21 cellular contexts compared by ENCODE assay signal in the genomic region with DNA sequence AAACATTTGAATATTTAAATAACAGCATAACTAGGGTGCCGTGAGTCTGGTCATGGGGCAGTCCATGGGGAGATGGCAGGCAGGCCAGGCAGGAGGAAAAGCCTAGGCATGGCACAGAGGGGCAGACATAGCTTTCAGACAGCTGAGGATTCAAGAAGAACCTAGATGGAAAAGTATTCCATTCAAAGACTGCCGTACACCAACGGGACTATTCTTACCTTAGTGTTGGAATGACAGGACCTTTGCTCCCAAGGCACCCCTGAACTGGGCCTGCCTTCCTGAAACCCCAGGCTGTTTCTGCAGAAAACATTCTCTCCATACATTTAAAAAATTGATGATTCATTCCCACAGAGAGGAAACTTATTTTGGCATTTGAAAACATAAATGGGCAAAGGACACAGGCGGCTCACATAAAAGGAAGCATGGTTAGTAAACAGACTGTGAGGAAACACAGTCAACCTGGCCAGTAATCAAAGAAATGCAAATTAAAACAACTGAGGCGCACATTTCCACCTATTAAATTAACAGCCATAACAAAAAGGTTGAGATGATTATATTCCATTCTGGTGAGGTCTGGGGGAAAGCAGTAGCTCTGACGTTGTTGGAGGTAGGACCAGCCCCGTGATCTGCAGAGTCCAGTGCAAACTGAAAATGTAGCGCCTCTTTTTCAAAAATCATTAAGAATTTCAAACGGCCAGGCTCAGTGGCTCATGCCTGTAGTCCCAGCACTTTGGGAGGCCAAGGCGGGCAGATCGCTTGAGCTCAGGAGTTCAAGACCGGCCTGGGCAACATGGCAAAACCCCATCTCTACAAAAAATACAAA.
A peak's percentile ranks its signal among the peaks of the same experiment; 100 is the strongest.
DNase-seq lines count a peak whose midpoint lies in the region; FAIRE-seq and TF ChIP-seq lines count a peak whose summit lies in the region.
"Had no signal": no experiment of that assay in that cellular context is flagged by ENCODE, and none has a peak within 500 bp of the region (broad histone marks: within the 10 kb centered on the region; RNA-seq: fewer than 3 reads in every experiment).

No MANE protein-coding gene starts in this region.

- H3K9ac ChIP-seq in liver (ENCODE audit: low read depth in 1 of 2, low read length in 2 of 2) (no peak overlapping the region), endodermal cell (ENCODE audit: extremely low read depth, low read length, poor library complexity, severe bottlenecking) (no peak overlapping the region)
- H3K9ac ChIP-seq: BLaER1 had no signal

- no peak overlapping the region for H3K27ac Mint-ChIP-seq in T-helper 2 cell treated with Interferon-gamma antibody and Interleukin-4, amounts not matched to agents 5 μg/mL and 100 μg/mL, for 36 hours
- no peak overlapping the region for H3K27ac Mint-ChIP-seq in endodermal cell
- H3K27ac Mint-ChIP-seq: CD4-positive, alpha-beta T cell had no signal

- H3K9me3 ChIP-seq in liver (ENCODE audit: control insufficient read depth in 4 of 4, low read length in 3 of 4), result no peaks in the 10 kb centered on the region
- no peaks in the 10 kb centered on the region for H3K9me3 ChIP-seq in stomach
- no peaks in the 10 kb centered on the region for H3K9me3 ChIP-seq in endodermal cell (ENCODE audit: control insufficient read depth, low read length)
- H3K9me3 ChIP-seq: Peyer's patch had no signal

- H3K4me1 ChIP-seq in liver (ENCODE audit: control insufficient read depth in 4 of 4, insufficient read depth in 4 of 4, low read length in 3 of 4) (peaks cover 0 to 11% (median 8%) of the 10 kb centered on the region in 4 donors), stomach (no peaks in the 10 kb centered on the region), endodermal cell (ENCODE audit: control insufficient read depth, insufficient read depth, low read length) (no peaks in the 10 kb centered on the region)
- H3K4me1 ChIP-seq: BLaER1, Peyer's patch had no signal

- H3K4me1 Mint-ChIP-seq in T-helper 2 cell treated with Interferon-gamma antibody and Interleukin-4, amounts not matched to agents 5 μg/mL and 100 μg/mL, for 36 hours (ENCODE audit: low read depth), result no peaks in the 10 kb centered on the region
- no peaks in the 10 kb centered on the region for H3K4me1 Mint-ChIP-seq in endodermal cell

- H3K4me3 Mint-ChIP-seq in T-helper 2 cell treated with Interferon-gamma antibody and Interleukin-4, amounts not matched to agents 5 μg/mL and 100 μg/mL, for 36 hours, result no peak overlapping the region
- H3K4me3 Mint-ChIP-seq in endodermal cell, result no peak overlapping the region
- H3K4me3 Mint-ChIP-seq: CD4-positive, alpha-beta T cell had no signal

- peaks cover under 1% of the 10 kb centered on the region for H3K9me3 Mint-ChIP-seq in T-helper 2 cell treated with Interferon-gamma antibody and Interleukin-4, amounts not matched to agents 5 μg/mL and 100 μg/mL, for 36 hours
- H3K9me3 Mint-ChIP-seq in endodermal cell, result peaks cover 4% of the 10 kb centered on the region

- TF ChIP-seq EP300 in stomach (IDR thresholded peaks at IDR 0.05), result no peak

- H3K4me3 ChIP-seq in liver (ENCODE audit: low read depth in 1 of 3, low read length in 3 of 3) (no peak overlapping the region), stomach (no peak overlapping the region), endodermal cell (ENCODE audit: low read length) (no peak overlapping the region)
- H3K4me3 ChIP-seq: BLaER1, Peyer's patch had no signal

- H3K27me3 Mint-ChIP-seq in T-helper 2 cell treated with Interferon-gamma antibody and Interleukin-4, amounts not matched to agents 5 μg/mL and 100 μg/mL, for 36 hours (ENCODE audit: low read depth), result peaks cover 28% of the 10 kb centered on the region
- H3K27me3 Mint-ChIP-seq in endodermal cell (ENCODE audit: insufficient read depth), result peaks cover 5% of the 10 kb centered on the region
- H3K27me3 Mint-ChIP-seq: CD4-positive, alpha-beta T cell had no signal

- H3K36me3 Mint-ChIP-seq in T-helper 2 cell treated with Interferon-gamma antibody and Interleukin-4, amounts not matched to agents 5 μg/mL and 100 μg/mL, for 36 hours (ENCODE audit: low read depth), result no peaks in the 10 kb centered on the region
- no peaks in the 10 kb centered on the region for H3K36me3 Mint-ChIP-seq in endodermal cell (ENCODE audit: low read depth)

- WGBS in liver, result 51% methylated on average over 12 of the region's 12 CpGs
- 74 to 78% (median 77%) methylated on average over 12 of the region's 12 CpGs for WGBS in stomach, 5 donors
- 85 to 89% methylated on average over 7 to 10 of the region's 12 CpGs for WGBS in endodermal cell (ENCODE audit: insufficient coverage in 1 of 2, insufficient read length in 1 of 2), 2 experiments

- peak; percentile 48 for DNase-seq in NCI-H526 treated with DMSO at 0.1 percent for 48 hours (lab: John Stamatoyannopoulos, UW)
- DNase-seq in astrocyte of the hippocampus (ENCODE audit: low read depth, low spot score), result peak; percentile 24
- DNase-seq in urothelium cell line (ENCODE audit: low spot score), result peak; percentile 4
- DNase-seq in stomach, result no peak
- no peak for DNase-seq in T-helper 2 cell treated with Interferon-gamma antibody and Interleukin-4, amounts not matched to agents 5 μg/mL and 100 μg/mL, for 36 hours (ENCODE audit: low spot score)
- DNase-seq in HuH-7 (ENCODE audit: low spot score), result no peak
- no peak for DNase-seq in endodermal cell
- DNase-seq: ACHN; CD4-positive, alpha-beta T cell; COR-L47; DMS79 treated with DMSO at 0.1 percent for 48 hours; Karpas-422; NCI-H1417; NCI-H1694 treated with DMSO at 0.1 percent for 48 hours; NCI-H2081 treated with DMSO at 0.1 percent for 48 hours; NCI-H2171 treated with DMSO at 0.1 percent for 48 hours; NCI-H524 treated with DMSO at 0.1 percent for 48 hours; Peyer's patch had no signal

- intact Hi-C loops in stomach (cut with DNase I; ENCODE audit: low total_unique reads), result no loop called here

- H3K36me3 ChIP-seq in liver (ENCODE audit: control insufficient read depth in 4 of 4, insufficient read depth in 3 of 4, low read depth in 1 of 4, low read length in 3 of 4) (no peaks in the 10 kb centered on the region), stomach (no peaks in the 10 kb centered on the region), endodermal cell (ENCODE audit: control insufficient read depth, insufficient read depth, low read length) (no peaks in the 10 kb centered on the region)
- H3K36me3 ChIP-seq: BLaER1, Peyer's patch had no signal

- no peak for TF ChIP-seq RAD21 in liver (IDR thresholded peaks at IDR 0.05)

- H3K27ac ChIP-seq in liver (ENCODE audit: low read depth in 1 of 2, low read length in 2 of 2), result peak overlapping the region; percentile 19 to 22
- H3K27ac ChIP-seq in stomach, result no peak overlapping the region
- H3K27ac ChIP-seq in endodermal cell (ENCODE audit: low read depth, low read length), result no peak overlapping the region
- H3K27ac ChIP-seq: BLaER1, HL-60, Peyer's patch had no signal

- no peaks in the 10 kb centered on the region for H3K27me3 ChIP-seq in liver (ENCODE audit: control insufficient read depth in 4 of 4, insufficient read depth in 4 of 4, low read length in 3 of 4)
- H3K27me3 ChIP-seq in stomach, result no peaks in the 10 kb centered on the region
- no peaks in the 10 kb centered on the region for H3K27me3 ChIP-seq in endodermal cell (ENCODE audit: control insufficient read depth, insufficient read depth, low read length, poor library complexity, severe bottlenecking)
- H3K27me3 ChIP-seq: BLaER1, Peyer's patch had no signal

- TF ChIP-seq CTCF in liver (IDR thresholded peaks at IDR 0.05; ENCODE audit: low read depth, low read length, missing input control), result no peak
- TF ChIP-seq CTCF in stomach (IDR thresholded peaks at IDR 0.05), result no peak
- no peak for TF ChIP-seq CTCF in endodermal cell (conservative IDR thresholded peaks at IDR 0.05)

- no peak for TF ChIP-seq POLR2A in stomach (IDR thresholded peaks at IDR 0.05)

- FAIRE-seq in urothelium cell line (lab: Jason Lieb, UNC), result no peak

TF ChIP-seq in liver, 16 proteins besides CTCF, POLR2A, EP300 and RAD21:
- peak; percentile 57 to 64 for TF ChIP-seq HNF4A (conservative IDR thresholded peaks at IDR 0.05)
- TF ChIP-seq NR2F2 (IDR thresholded peaks at IDR 0.05), result no peak
- TF ChIP-seq HNF4G (IDR thresholded peaks at IDR 0.05), result no peak
- TF ChIP-seq JUND (IDR thresholded peaks at IDR 0.05), result no peak
- peak in 1 of 2 donors; percentile 41 for TF ChIP-seq RXRA (IDR thresholded peaks at IDR 0.05)
- peak; percentile 29 for TF ChIP-seq YY1 (IDR thresholded peaks at IDR 0.05)

Comparison
In these comparisons a context has a peak if more than half of its experiments do, and no peak if none do; other contexts are left out.
1. DNase-seq: peak in NCI-H526 treated with DMSO at 0.1 percent for 48 hours (single experiment), astrocyte of the hippocampus (single experiment) and urothelium cell line (single experiment); none in stomach (single experiment), T-helper 2 cell treated with Interferon-gamma antibody and Interleukin-4, amounts not matched to agents 5 μg/mL and 100 μg/mL, for 36 hours (single experiment), HuH-7 (single experiment) and endodermal cell (single experiment).
2. H3K27ac ChIP-seq: peak in liver (2 of 2); none in stomach (0 of 5) and endodermal cell (single experiment).